13 cellular contexts compared by ENCODE assay signal in genomic region chr12:124651508-124652273, GRCh38.
A peak's percentile ranks its signal among the peaks of the same experiment; 100 is the strongest.
DNase-seq lines count a peak whose midpoint lies in the region; ATAC-seq, FAIRE-seq and TF ChIP-seq lines count a peak whose summit lies in the region.
"Had no signal": no experiment of that assay in that cellular context is flagged by ENCODE, and none has a peak within 500 bp of the region (broad histone marks: within the 10 kb centered on the region; RNA-seq: fewer than 3 reads in every experiment).

No MANE protein-coding gene starts in this region.

- in situ Hi-C loops in K562 (cut with MboI), result no loop called here

- 28% methylated on average over 7 of the region's 10 CpGs for WGBS in K562 (ENCODE audit: insufficient coverage, low coverage, missing lambda C conversion rate)

- H3K79me2 ChIP-seq in K562 (ENCODE audit: control insufficient read depth, insufficient read depth, low read length), result no peaks in the 10 kb centered on the region

- H3K9me1 ChIP-seq in K562 (ENCODE audit: control insufficient read depth, insufficient read depth, low read length), result no peaks in the 10 kb centered on the region

- H3K27ac ChIP-seq in K562 (ENCODE audit: extremely low read depth, low read depth, low read length), result no peak overlapping the region

- H3K9me3 ChIP-seq in MG63 (peaks cover 8% of the 10 kb centered on the region; the same call in 1 of the 2 replicates), K562 (replicated peaks; ENCODE audit: control insufficient read depth, insufficient read depth, low read depth, low read length) (no peaks in the 10 kb centered on the region; the same call in 1 of the 2 replicates)

- peaks cover 8 to 27% of the 10 kb centered on the region in 2 experiments; a peak in 4 of 5 replicates for H3K4me1 ChIP-seq in K562 (replicated peaks in 1 of 2; ENCODE audit: control insufficient read depth in 2 of 2, insufficient read depth in 2 of 2, low read length in 2 of 2)

- no peaks in the 10 kb centered on the region for H4K20me1 ChIP-seq in K562 (replicated peaks; ENCODE audit: control insufficient read depth, insufficient read depth, low read length)

- H3K36me3 ChIP-seq in MG63, result no peaks in the 10 kb centered on the region
- no peaks in the 10 kb centered on the region for H3K36me3 ChIP-seq in K562 (ENCODE audit: control insufficient read depth, insufficient read depth, low read length)

- intact Hi-C loops in K562 (cut with micrococcal nuclease), result no loop called here

- no peak for ATAC-seq in K562
- ATAC-seq in GM21423 (IDR thresholded peaks at IDR 0.05; ENCODE audit: unreplicated experiment), result no peak
- ATAC-seq in GM21717 (IDR thresholded peaks at IDR 0.05; ENCODE audit: unreplicated experiment), result no peak
- ATAC-seq: stimulated activated naive B cell treated with anti-CD40 and anti-IgM and Interleukin-4, amounts not matched to agents 10 μg/mL and 1 μg/mL and 100 μg/mL, for 72 hours had no signal

- no peak overlapping the region for H3K9ac ChIP-seq in K562 (ENCODE audit: insufficient read depth in 1 of 2, low read depth in 2 of 2, low read length in 2 of 2)

- no peak overlapping the region for H2AFZ ChIP-seq in K562 (ENCODE audit: low read depth, low read length)

- no peak for TF ChIP-seq RAD21 in K562 (CRISPR knock-in tag; conservative IDR thresholded peaks at IDR 0.05 in 1 of 2, IDR thresholded peaks at IDR 0.05 in 1 of 2)

- no peak for FAIRE-seq in K562 (lab: Jason Lieb, UNC)
- FAIRE-seq: small intestine had no signal

- no peak for TF ChIP-seq POLR2A in K562 (conservative IDR thresholded peaks at IDR 0.05)

- no TSS peak for BruUV-seq in K562 (replicated peaks; lab: Mats Ljungman, UMichigan)

- POLR2A ChIA-PET in K562 (lab: Yijun Ruan, JAX), result interaction anchor here (0.6 to 2.2 kb wide), 4 partner anchors 9 to 213 kb away, joined by 3 to 13 read pairs (median 4); no protein-coding TSS in a partner anchor

- no peak overlapping the region for H3K4me2 ChIP-seq in K562 (ENCODE audit: insufficient read depth, low read length)

- TF ChIP-seq EP300 in K562 (IDR thresholded peaks at IDR 0.05; ENCODE audit: low read length), result no peak

- H3K4me3 ChIP-seq in MG63, result no peak overlapping the region
- H3K4me3 ChIP-seq in K562, result no peak overlapping the region

- CTCF ChIA-PET in K562 (lab: Yijun Ruan, JAX; ENCODE audit: low intra/inter-chr PET ratio), result no interaction called here

- no peak for TF ChIP-seq CTCF in K562 (IDR thresholded peaks at IDR 0.05 in 2 of 3, conservative IDR thresholded peaks at IDR 0.05 in 1 of 3; ENCODE audit: insufficient read depth in 2 of 3, low read depth in 1 of 3, low read length in 3 of 3)

- H3K27me3 ChIP-seq in MG63, result no peaks in the 10 kb centered on the region
- no peaks in the 10 kb centered on the region for H3K27me3 ChIP-seq in K562 (ENCODE audit: control insufficient read depth in 2 of 2, insufficient read depth in 2 of 2, low read length in 2 of 2)

- DNase-seq in CMK (ENCODE audit: low read depth) (peak; percentile 42), MG63 (peak; percentile 47), K562 (ENCODE audit: extremely low read depth in 1 of 4, low spot score in 3 of 4) (peak in 2 of 4 experiments; percentile 25 to 35), medulla oblongata (ENCODE audit: extremely low spot score) (peak; percentile 9), dedifferentiated amniotic fluid mesenchymal stem cell (ENCODE audit: extremely low spot score) (no peak)
- DNase-seq in activated T-cell treated with anti-CD3 and anti-CD28 coated beads, Interleukin-2, amount 50 U/mL, for 48 hours, result no peak
- DNase-seq: activated naive CD4-positive, alpha-beta T cell treated with Interleukin-2 at 50 U/mL for 16 hours; effector memory CD4-positive, alpha-beta T cell; occipital lobe; small intestine; stimulated activated naive B cell treated with anti-CD40 and anti-IgM and Interleukin-4, amounts not matched to agents 10 μg/mL and 1 μg/mL and 100 μg/mL, for 72 hours had no signal

TF ChIP-seq in K562, 482 proteins besides CTCF, POLR2A, EP300 and RAD21 (continues in another document):
- no peak for TF ChIP-seq ZNF140 (CRISPR knock-in tag; IDR thresholded peaks at IDR 0.05)
- no peak for TF ChIP-seq TGIF2 (CRISPR knock-in tag; IDR thresholded peaks at IDR 0.05)
- TF ChIP-seq, protein P1, sequence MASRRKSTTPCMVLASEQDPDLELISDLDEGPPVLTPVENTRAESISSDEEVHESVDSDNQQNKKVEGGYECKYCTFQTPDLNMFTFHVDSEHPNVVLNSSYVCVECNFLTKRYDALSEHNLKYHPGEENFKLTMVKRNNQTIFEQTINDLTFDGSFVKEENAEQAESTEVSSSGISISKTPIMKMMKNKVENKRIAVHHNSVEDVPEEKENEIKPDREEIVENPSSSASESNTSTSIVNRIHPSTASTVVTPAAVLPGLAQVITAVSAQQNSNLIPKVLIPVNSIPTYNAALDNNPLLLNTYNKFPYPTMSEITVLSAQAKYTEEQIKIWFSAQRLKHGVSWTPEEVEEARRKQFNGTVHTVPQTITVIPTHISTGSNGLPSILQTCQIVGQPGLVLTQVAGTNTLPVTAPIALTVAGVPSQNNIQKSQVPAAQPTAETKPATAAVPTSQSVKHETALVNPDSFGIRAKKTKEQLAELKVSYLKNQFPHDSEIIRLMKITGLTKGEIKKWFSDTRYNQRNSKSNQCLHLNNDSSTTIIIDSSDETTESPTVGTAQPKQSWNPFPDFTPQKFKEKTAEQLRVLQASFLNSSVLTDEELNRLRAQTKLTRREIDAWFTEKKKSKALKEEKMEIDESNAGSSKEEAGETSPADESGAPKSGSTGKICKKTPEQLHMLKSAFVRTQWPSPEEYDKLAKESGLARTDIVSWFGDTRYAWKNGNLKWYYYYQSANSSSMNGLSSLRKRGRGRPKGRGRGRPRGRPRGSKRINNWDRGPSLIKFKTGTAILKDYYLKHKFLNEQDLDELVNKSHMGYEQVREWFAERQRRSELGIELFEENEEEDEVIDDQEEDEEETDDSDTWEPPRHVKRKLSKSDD (conservative IDR thresholded peaks at IDR 0.05; ENCODE audit: low read length), result no peak
- no peak for TF ChIP-seq FOXO4 (CRISPR knock-in tag; IDR thresholded peaks at IDR 0.05)
- TF ChIP-seq ETV1 (tag; conservative IDR thresholded peaks at IDR 0.05; ENCODE audit: low read depth), result peak; percentile 41; the same call in 1 of the 2 replicates
- no peak for TF ChIP-seq ZKSCAN1 (IDR thresholded peaks at IDR 0.05; ENCODE audit: low read depth, low read length)
- no peak for TF ChIP-seq ZZZ3 (IDR thresholded peaks at IDR 0.05)
- TF ChIP-seq HMGN3 (IDR thresholded peaks at IDR 0.05; ENCODE audit: borderline replicate concordance, extremely low read depth, insufficient read length, low read depth, low read length), result no peak
- TF ChIP-seq PHTF2 (CRISPR knock-in tag; IDR thresholded peaks at IDR 0.05), result no peak
- TF ChIP-seq ATF1 (CRISPR knock-in tag; IDR thresholded peaks at IDR 0.05), result no peak
- TF ChIP-seq ATF1 (tag; IDR thresholded peaks at IDR 0.05), result no peak
- TF ChIP-seq ZNF280B (CRISPR knock-in tag; IDR thresholded peaks at IDR 0.05), result no peak
- TF ChIP-seq SMAD4 (CRISPR knock-in tag; conservative IDR thresholded peaks at IDR 0.05), result 0 out of 2 replicates have a peak, but pooled peaks have one; percentile 36
- peak; percentile 47; the same call in 1 of the 2 replicates for TF ChIP-seq CBFA2T3 (IDR thresholded peaks at IDR 0.05)
- TF ChIP-seq FOXJ2 (tag; IDR thresholded peaks at IDR 0.05), result no peak
- peak; percentile 84 for TF ChIP-seq ZFP36 (IDR thresholded peaks at IDR 0.05; ENCODE audit: low read depth, low read length, partially characterized antibody)
- no peak for TF ChIP-seq FOSL1 (tag; conservative IDR thresholded peaks at IDR 0.05)
- no peak for TF ChIP-seq KAT7 (CRISPR knock-in tag; IDR thresholded peaks at IDR 0.05; ENCODE audit: borderline replicate concordance)

Comparison
In these comparisons a context has a peak if more than half of its experiments do, and no peak if none do; other contexts are left out.
1. DNase-seq: peak in CMK (single experiment), MG63 (single experiment) and medulla oblongata (single experiment); none in dedifferentiated amniotic fluid mesenchymal stem cell (single experiment) and activated T-cell treated with anti-CD3 and anti-CD28 coated beads, Interleukin-2, amount 50 U/mL, for 48 hours (0 of 2).